In the genomic region with DNA sequence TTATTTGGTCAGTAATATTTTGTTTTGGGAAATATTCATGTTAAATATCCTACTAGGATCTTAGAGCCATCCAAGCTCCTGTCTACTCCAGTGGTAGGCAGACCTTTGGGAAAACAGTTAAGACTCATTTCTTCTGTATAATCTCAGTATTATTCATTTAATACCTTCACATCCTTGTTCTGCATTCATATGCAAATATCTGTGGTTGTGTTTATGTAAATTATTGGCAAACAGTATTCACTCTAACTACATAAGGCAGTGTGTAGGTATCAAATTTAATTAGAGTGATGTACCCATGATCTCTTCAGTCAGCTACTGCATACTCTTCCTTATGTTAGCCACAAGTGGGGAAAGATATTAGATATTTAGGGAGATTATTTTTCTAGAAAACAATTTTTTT, we compare ENCODE assay signal across 9 cellular contexts.
"Had no signal": no experiment of that assay in that cellular context is flagged by ENCODE, and none has a peak within 500 bp of the region (broad histone marks: within the 10 kb centered on the region; RNA-seq: fewer than 3 reads in every experiment).

No MANE protein-coding gene starts in this region.

- DNase-seq: GM23248, GOT3, H7, HFFc6, KBM-7 had no signal

- H3K27ac ChIP-seq: GM23248, KMS-11 had no signal

- H3K9me3 ChIP-seq: HAP-1 had no signal

- H3K4me2 ChIP-seq: KMS-11 had no signal

- H3K9ac ChIP-seq: GM23248, KMS-11 had no signal

- FAIRE-seq: HTR-8/SVneo had no signal

- H3K4me3 ChIP-seq: GM23248, HAP-1 had no signal

- ATAC-seq: HCT116 had no signal

- H3K36me3 ChIP-seq: HAP-1 had no signal

- H2AFZ ChIP-seq: GM23248 had no signal
